In genomic region chr11:43819926-43820325, GRCh38 we compare ENCODE assay signal across 25 cellular contexts.
A peak's percentile ranks its signal among the peaks of the same experiment; 100 is the strongest.
DNase-seq lines count a peak whose midpoint lies in the region; ATAC-seq, FAIRE-seq and TF ChIP-seq lines count a peak whose summit lies in the region.
"Had no signal": no experiment of that assay in that cellular context is flagged by ENCODE, and none has a peak within 500 bp of the region (broad histone marks: within the 10 kb centered on the region; RNA-seq: fewer than 3 reads in every experiment).

No MANE protein-coding gene starts in this region.

- no peak for DNase-seq in GM12891 (ENCODE audit: insufficient read length, low spot score)
- peak; percentile 54 for DNase-seq in KBM-7
- peak; percentile 51 for DNase-seq in epithelial cell of prostate (ENCODE audit: low read depth, low spot score)
- DNase-seq in substantia nigra (lab: John Stamatoyannopoulos, UW), result no peak
- DNase-seq in C1 segment of cervical spinal cord (lab: John Stamatoyannopoulos, UW), result no peak
- DNase-seq: activated CD4-positive, alpha-beta T cell treated with anti-CD3 and anti-CD28 coated beads for 4 hours; activated CD8-positive, alpha-beta memory T cell treated with anti-CD3 and anti-CD28 coated beads for 24 hours; activated gamma-delta T cell treated with Interleukin-2 at 50 U/mL for 16 hours; activated T-cell treated with anti-CD3 and anti-CD28 coated beads, Interleukin-2, amount 50 U/mL, for 1 hour; COR-L47; left lung; NCI-H1105; NCI-H2029 treated with DMSO at 0.1 percent for 48 hours; NCI-H226; NCI-H748 treated with DMSO at 0.1 percent for 48 hours; stimulated activated naive CD8-positive, alpha-beta T cell treated with anti-CD3 and anti-CD28 coated beads, Interleukin-15, Interleukin-2, amounts not matched to agents 100 U/mL and 50 U/mL, for 24 hours had no signal

- no peak for TF ChIP-seq POLR2A in GM12891 (IDR thresholded peaks at IDR 0.05; ENCODE audit: low read depth, low read length)

- H3K27ac ChIP-seq in epithelial cell of prostate (peak overlapping the region; percentile 80), substantia nigra (ENCODE audit: low read depth, low read length, poor library complexity, severe bottlenecking) (no peak overlapping the region)
- H3K27ac ChIP-seq: BLaER1, left lung, RWPE1, thoracic aorta had no signal

- ATAC-seq in GM18861 (IDR thresholded peaks at IDR 0.05; ENCODE audit: unreplicated experiment) (peak; percentile 75), HG02970 (IDR thresholded peaks at IDR 0.05; ENCODE audit: low FRiP score, unreplicated experiment) (no peak), HG03442 (IDR thresholded peaks at IDR 0.05; ENCODE audit: unreplicated experiment) (no peak)
- ATAC-seq: left lung; stimulated activated naive CD8-positive, alpha-beta T cell treated with anti-CD3 and anti-CD28 coated beads, Interleukin-15, Interleukin-2, amounts not matched to agents 100 U/mL and 50 U/mL, for 24 hours had no signal

- in situ Hi-C loops in KBM-7 (cut with MboI; ENCODE audit: low pct_unique_long_range_greater_than_20kb, low sequenced_read_pairs), result no loop called here

- FAIRE-seq in GM12891 (lab: Jason Lieb, UNC), result peak; percentile 51
- FAIRE-seq: endometrium, G401.6, urothelium cell line had no signal

TF ChIP-seq in GM12891, 5 proteins besides CTCF, POLR2A, EP300 and RAD21:
- no peak for TF ChIP-seq TAF1 (IDR thresholded peaks at IDR 0.05; ENCODE audit: low read depth, low read length)
- no peak for TF ChIP-seq SPI1 (IDR thresholded peaks at IDR 0.05; ENCODE audit: low read depth, low read length)
- TF ChIP-seq POU2F2 (IDR thresholded peaks at IDR 0.05; ENCODE audit: low read depth, low read length), result no peak
- no peak for TF ChIP-seq PAX5 (IDR thresholded peaks at IDR 0.05; ENCODE audit: insufficient read depth, low read length, severe bottlenecking)
- TF ChIP-seq POLR2AphosphoS5 (IDR thresholded peaks at IDR 0.05; ENCODE audit: low read depth, low read length), result no peak
TF ChIP-seq in GM12891: peak in this region for 0.

Comparison
In these comparisons a context has a peak if more than half of its experiments do, and no peak if none do; other contexts are left out.
1. DNase-seq: peak in KBM-7 (single experiment) and epithelial cell of prostate (single experiment); none in GM12891 (single experiment), substantia nigra (0 of 49) and C1 segment of cervical spinal cord (0 of 14).